32 cellular contexts compared by ENCODE assay signal in the genomic region with DNA sequence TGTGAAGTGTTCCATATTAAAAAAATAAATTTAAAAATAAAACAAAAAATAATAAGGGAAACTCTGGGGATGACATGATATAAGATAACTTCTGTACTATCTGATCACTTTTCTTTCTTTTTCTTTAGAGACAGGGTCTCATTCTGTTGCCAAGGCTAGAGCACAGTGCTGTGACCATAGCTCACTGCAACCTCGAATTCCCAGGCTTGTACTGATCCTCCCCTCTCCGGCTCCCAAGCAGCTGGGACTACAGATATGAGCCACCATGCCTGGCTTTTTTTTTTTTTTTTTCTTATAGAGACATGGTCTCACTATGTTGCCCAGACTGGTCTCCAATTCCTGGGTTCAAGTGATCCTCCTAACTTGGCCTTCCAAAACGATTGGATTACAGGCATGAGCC. TPM values are rescaled to one million over a fixed set of nuclear protein-coding genes. Genes with fewer than 3 reads are reported as not detected.
"Had no signal": no experiment of that assay in that cellular context is flagged by ENCODE, and none has a peak within 500 bp of the region (broad histone marks: within the 10 kb centered on the region; RNA-seq: fewer than 3 reads in every experiment).

No MANE protein-coding gene starts in this region.

- H3K4me2 ChIP-seq: smooth muscle cell had no signal

- H3K79me2 ChIP-seq: parathyroid adenoma had no signal

- H3K27ac Mint-ChIP-seq: naive thymus-derived CD8-positive, alpha-beta T cell; natural killer cell treated with Interleukin-12 subunit alpha and Interleukin-12 subunit beta and Interleukin-15 and Interleukin-18, amount 100 ng/mL, for 72 hours; nephron progenitor cell; progenitor cell of endocrine pancreas; stimulated activated memory B cell treated with anti-CD40 and anti-IgM and Interleukin-4, amounts not matched to agents 10 μg/mL and 1 μg/mL and 100 μg/mL, for 72 hours; stimulated activated naive CD8-positive, alpha-beta T cell treated with anti-CD3 and anti-CD28 coated beads, Interleukin-15, amount 100 ng/mL, for 72 hours; type B pancreatic cell had no signal

- ATAC-seq: naive thymus-derived CD8-positive, alpha-beta T cell; natural killer cell treated with Interleukin-12 subunit alpha and Interleukin-12 subunit beta and Interleukin-15 and Interleukin-18, amount 100 ng/mL, for 72 hours; psoas muscle; right cardiac atrium; sciatic nerve; stimulated activated memory B cell treated with anti-CD40 and anti-IgM and Interleukin-4, amounts not matched to agents 10 μg/mL and 1 μg/mL and 100 μg/mL, for 72 hours; stimulated activated naive CD8-positive, alpha-beta T cell treated with anti-CD3 and anti-CD28 coated beads, Interleukin-15, amount 100 ng/mL, for 72 hours; stimulated activated naive CD8-positive, alpha-beta T cell treated with anti-CD3 and anti-CD28 coated beads, Interleukin-15, Interleukin-2, amounts not matched to agents 100 U/mL and 50 U/mL, for 24 hours; upper lobe of right lung had no signal

- H3K9ac ChIP-seq: parathyroid adenoma had no signal

- H3K4me1 ChIP-seq: parathyroid adenoma, psoas muscle, spleen, suprapubic skin, testis, tibial artery, transverse colon, upper lobe of right lung, uterus had no signal

- H3K9me3 ChIP-seq: ovary, psoas muscle, suprapubic skin, testis, tibial artery, transverse colon, upper lobe of right lung, uterus had no signal

- H3K36me3 Mint-ChIP-seq: stimulated activated memory B cell treated with anti-CD40 and anti-IgM and Interleukin-4, amounts not matched to agents 10 μg/mL and 1 μg/mL and 100 μg/mL, for 72 hours; type B pancreatic cell had no signal

- H3K27ac ChIP-seq: ovary, parathyroid adenoma, psoas muscle, skin epidermis, spleen, suprapubic skin, testis, tibial artery, transverse colon, upper lobe of right lung, uterus had no signal

- H2AFZ ChIP-seq: parathyroid adenoma had no signal

- H3K4me3 ChIP-seq: ovary, psoas muscle, skin epidermis, smooth muscle cell, spleen, suprapubic skin, testis, tibial artery, transverse colon, upper lobe of right lung, uterus had no signal

- H3K27me3 Mint-ChIP-seq: natural killer cell treated with Interleukin-12 subunit alpha and Interleukin-12 subunit beta and Interleukin-15 and Interleukin-18, amount 100 ng/mL, for 72 hours; stimulated activated memory B cell treated with anti-CD40 and anti-IgM and Interleukin-4, amounts not matched to agents 10 μg/mL and 1 μg/mL and 100 μg/mL, for 72 hours; stimulated activated naive CD8-positive, alpha-beta T cell treated with anti-CD3 and anti-CD28 coated beads, Interleukin-15, amount 100 ng/mL, for 72 hours had no signal

- H3K27me3 ChIP-seq: ovary, spleen, suprapubic skin, testis, tibial artery, transverse colon, upper lobe of right lung, uterus had no signal

- H3K4me3 Mint-ChIP-seq: naive thymus-derived CD8-positive, alpha-beta T cell; natural killer cell treated with Interleukin-12 subunit alpha and Interleukin-12 subunit beta and Interleukin-15 and Interleukin-18, amount 100 ng/mL, for 72 hours; nephron progenitor cell; neural crest cell; stimulated activated memory B cell treated with anti-CD40 and anti-IgM and Interleukin-4, amounts not matched to agents 10 μg/mL and 1 μg/mL and 100 μg/mL, for 72 hours; stimulated activated naive CD8-positive, alpha-beta T cell treated with anti-CD3 and anti-CD28 coated beads, Interleukin-15, amount 100 ng/mL, for 72 hours; type B pancreatic cell had no signal

- H3K36me3 ChIP-seq: ovary, spleen, suprapubic skin, tibial artery, transverse colon, upper lobe of right lung, uterus had no signal

- H3K9me3 Mint-ChIP-seq: type B pancreatic cell had no signal

- DNase-seq: naive thymus-derived CD8-positive, alpha-beta T cell; nephron progenitor cell; occipital lobe; ovary; posterior cingulate gyrus; psoas muscle; right cardiac atrium; spleen; stimulated activated CD4-positive, alpha-beta T cell treated with anti-CD3 and anti-CD28 coated beads, Interleukin-12 subunit alpha, Interleukin-12 subunit beta, amount 100 ng/mL, for 4 hours; stimulated activated CD4-positive, alpha-beta T cell treated with anti-CD3 and anti-CD28 coated beads, Interleukin-1b, Interleukin-23, amount 100 ng/mL, for 48 hours; stimulated activated CD4-positive, alpha-beta T cell treated with anti-CD3 and anti-CD28 coated beads, Interleukin-4, amount 100 ng/mL, for 1 hour; stimulated activated CD4-positive, alpha-beta T cell treated with anti-CD3 and anti-CD28 coated beads, Interleukin-4, amount 100 ng/mL, for 4 hours; stimulated activated CD8-positive, alpha-beta memory T cell treated with anti-CD3 and anti-CD28 coated beads, Interleukin-4, amount 100 ng/mL, for 48 hours; stimulated activated naive CD4-positive, alpha-beta T cell; stimulated activated naive CD8-positive, alpha-beta T cell treated with anti-CD3 and anti-CD28 coated beads, Interleukin-15, amount 100 ng/mL, for 72 hours; stimulated activated naive CD8-positive, alpha-beta T cell treated with anti-CD3 and anti-CD28 coated beads, Interleukin-15, Interleukin-2, amounts not matched to agents 100 U/mL and 50 U/mL, for 24 hours; substantia nigra; testis; tibial artery; transverse colon; upper lobe of right lung; uterus had no signal

- H3K4me1 Mint-ChIP-seq: naive thymus-derived CD8-positive, alpha-beta T cell; nephron progenitor cell; neural crest cell; stimulated activated memory B cell treated with anti-CD40 and anti-IgM and Interleukin-4, amounts not matched to agents 10 μg/mL and 1 μg/mL and 100 μg/mL, for 72 hours; stimulated activated naive CD8-positive, alpha-beta T cell treated with anti-CD3 and anti-CD28 coated beads, Interleukin-15, amount 100 ng/mL, for 72 hours had no signal

RNA-seq across cellular contexts. Expression of a gene that starts 10.4 kb away (rescaled TPM):
- total RNA-seq: naive thymus-derived CD8-positive, alpha-beta T cell; natural killer cell treated with Interleukin-12 subunit alpha and Interleukin-12 subunit beta and Interleukin-15 and Interleukin-18, amount 100 ng/mL, for 72 hours had no signal
- polyA plus RNA-seq: naive thymus-derived CD8-positive, alpha-beta T cell had no signal

RNA-seq across cellular contexts. Expression of a gene that starts 14.9 kb away (rescaled TPM):
- total RNA-seq: naive thymus-derived CD8-positive, alpha-beta T cell; natural killer cell treated with Interleukin-12 subunit alpha and Interleukin-12 subunit beta and Interleukin-15 and Interleukin-18, amount 100 ng/mL, for 72 hours; smooth muscle cell had no signal
- polyA plus RNA-seq: naive thymus-derived CD8-positive, alpha-beta T cell had no signal
